Comparison of ENCODE assay signal across 1 cellular context in genomic region chr3:13400114-13400696, GRCh38.
TF ChIP-seq lines count a peak whose summit lies in the region.

No MANE protein-coding gene starts in this region.

TF ChIP-seq in H1, 55 proteins besides CTCF, POLR2A, EP300 and RAD21:
- TF ChIP-seq TCF12 (IDR thresholded peaks at IDR 0.05; ENCODE audit: low read depth, low read length) (no peak), SIX5 (IDR thresholded peaks at IDR 0.05; ENCODE audit: low read depth, low read length) (no peak), CHD2 (IDR thresholded peaks at IDR 0.05; ENCODE audit: low read length) (no peak)
